8 cellular contexts compared by ENCODE assay signal in the genomic region with DNA sequence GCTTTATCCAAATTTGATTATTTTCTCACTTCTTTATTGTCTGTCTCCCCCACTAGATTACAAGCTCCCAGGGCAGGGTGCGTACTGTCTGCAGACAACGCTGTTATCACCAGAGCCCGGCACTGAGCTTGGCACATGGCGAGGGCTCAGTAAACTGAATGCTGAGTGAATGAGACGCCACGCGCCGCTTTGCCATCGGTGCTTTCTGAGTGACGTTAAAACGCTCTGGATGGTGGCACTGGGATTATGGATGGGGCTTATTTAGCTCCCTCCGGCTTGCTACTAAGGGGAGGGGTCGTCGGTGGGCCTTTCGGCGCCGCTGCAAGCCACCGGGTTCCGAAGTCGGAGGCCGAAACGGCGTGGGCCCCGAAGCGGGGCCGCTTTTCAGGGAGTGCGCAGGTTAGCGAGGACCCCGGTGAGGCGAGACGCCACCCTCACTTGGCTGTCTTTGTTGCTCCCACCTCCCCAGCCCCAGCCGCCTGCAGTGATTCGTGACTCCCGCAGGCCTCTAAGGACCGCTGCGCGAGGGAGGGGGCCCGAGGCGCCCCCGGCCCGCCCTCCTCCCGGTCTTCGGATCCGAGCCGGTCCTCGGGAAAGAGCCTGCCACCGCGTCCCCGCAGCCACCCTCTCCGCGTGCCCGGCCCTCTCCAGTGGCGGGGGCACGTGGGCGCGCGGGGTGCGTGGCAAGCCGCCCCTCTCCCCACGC. TPM values are rescaled to one million over a fixed set of nuclear protein-coding genes. Genes with fewer than 3 reads are reported as not detected.
A peak's percentile ranks its signal among the peaks of the same experiment; 100 is the strongest.
DNase-seq lines count a peak whose midpoint lies in the region; ATAC-seq and TF ChIP-seq lines count a peak whose summit lies in the region.

No MANE protein-coding gene starts in this region.

- H3K4me3 ChIP-seq in WERI-Rb-1 (ENCODE audit: low read depth, low read length) (peak overlapping the region; percentile 48), duodenal mucosa (ENCODE audit: low read depth in 1 of 2, low read length in 2 of 2) (peak overlapping the region; percentile 43 to 54), mucosa of descending colon (no peak overlapping the region), tibial artery (peak overlapping the region; percentile 87 to 89)

- peak; percentile 34 for ATAC-seq in mucosa of descending colon

- TF ChIP-seq CTCF in WERI-Rb-1 (IDR thresholded peaks at IDR 0.05; ENCODE audit: low read depth, low read length) (no peak), mucosa of descending colon (IDR thresholded peaks at IDR 0.05) (no peak), tibial artery (IDR thresholded peaks at IDR 0.05) (no peak)

- intact Hi-C loops in mucosa of descending colon (cut with DNase I, micrococcal nuclease): no loop called here
- intact Hi-C loops in tibial artery (cut with DNase I; ENCODE audit: low total_unique reads): loop anchor here (10.0 kb wide), 1 partner anchor 82 kb away; no protein-coding TSS in a partner anchor

- peak overlapping the region; percentile 25 to 32 for H3K9ac ChIP-seq in duodenal mucosa (ENCODE audit: low read depth in 1 of 2, low read length in 2 of 2)

- H3K27me3 ChIP-seq in WERI-Rb-1 (ENCODE audit: insufficient read depth, low read depth, severe bottlenecking) (peaks cover 49% of the 10 kb centered on the region), duodenal mucosa (ENCODE audit: control insufficient read depth in 1 of 2, insufficient read depth in 2 of 2, low read length in 2 of 2) (peaks cover 3 to 15% of the 10 kb centered on the region in 2 donors), tibial artery (no peaks in the 10 kb centered on the region)

- DNase-seq in NCI-H1417 (lab: John Stamatoyannopoulos, UW) (peak in 2 of 3 experiments; percentile 77 to 80), NCI-H1417 treated with DMSO at 0.1 percent for 48 hours (lab: John Stamatoyannopoulos, UW) (no peak), WERI-Rb-1 (peak; percentile 25), mucosa of descending colon (peak in 2 of 3 donors; percentile 30 to 48), tibial artery (peak in 1 of 2 donors; percentile 35), mucosa of gallbladder (ENCODE audit: low spot score) (no peak), MV-4-11 (lab: John Stamatoyannopoulos, UW) (no peak)

- H3K9me3 ChIP-seq in WERI-Rb-1 (ENCODE audit: severe bottlenecking) (peaks cover 3% of the 10 kb centered on the region), duodenal mucosa (ENCODE audit: control insufficient read depth in 1 of 2, low read length in 2 of 2) (no peaks in the 10 kb centered on the region), mucosa of descending colon (no peaks in the 10 kb centered on the region), tibial artery (no peaks in the 10 kb centered on the region)

- no peaks in the 10 kb centered on the region for H3K36me3 ChIP-seq in WERI-Rb-1
- no peaks in the 10 kb centered on the region for H3K36me3 ChIP-seq in duodenal mucosa (ENCODE audit: control insufficient read depth in 1 of 2, insufficient read depth in 2 of 2, low read length in 2 of 2)
- H3K36me3 ChIP-seq in mucosa of descending colon (ENCODE audit: low read depth): no peaks in the 10 kb centered on the region
- no peaks in the 10 kb centered on the region for H3K36me3 ChIP-seq in tibial artery

- no peaks in the 10 kb centered on the region for H3K4me1 ChIP-seq in duodenal mucosa (ENCODE audit: control insufficient read depth in 1 of 2, insufficient read depth in 2 of 2, low read length in 2 of 2)
- H3K4me1 ChIP-seq in mucosa of descending colon (ENCODE audit: low read depth): no peaks in the 10 kb centered on the region
- H3K4me1 ChIP-seq in tibial artery: peaks cover 0 to 13% (median 0%) of the 10 kb centered on the region in 4 donors

- no peak overlapping the region for H3K27ac ChIP-seq in WERI-Rb-1
- peak overlapping the region; percentile 50 for H3K27ac ChIP-seq in duodenal mucosa (ENCODE audit: low read depth, low read length)
- peak overlapping the region; percentile 98 for H3K27ac ChIP-seq in tibial artery

RNA-seq across cellular contexts. Expression of a gene that starts 0.6 kb away (rescaled TPM):
- total RNA-seq in mucosa of descending colon (100 to 1,000 TPM in 1 of 3 donors, 10 to 100 TPM in 2; 36.8 to 472 (median 53.2) TPM), mucosa of gallbladder (381 TPM)

Comparison
In these comparisons a context has a peak if more than half of its experiments do, and no peak if none do; other contexts are left out.
1. DNase-seq: peak in NCI-H1417 (2 of 3), WERI-Rb-1 (single experiment) and mucosa of descending colon (2 of 3); none in NCI-H1417 treated with DMSO at 0.1 percent for 48 hours (single experiment), mucosa of gallbladder (single experiment) and MV-4-11 (single experiment).